8 cellular contexts compared by ENCODE assay signal in genomic region chr17:2023692-2024571, GRCh38. TPM values are rescaled to one million over a fixed set of nuclear protein-coding genes. Genes with fewer than 3 reads are reported as not detected.
DNase-seq lines count a peak whose midpoint lies in the region; ATAC-seq and TF ChIP-seq lines count a peak whose summit lies in the region.

No MANE protein-coding gene starts in this region.

- ATAC-seq in WTC11 = peak; percentile 69
- no peak for ATAC-seq in HG02884 (IDR thresholded peaks at IDR 0.05; ENCODE audit: unreplicated experiment)
- no peak for ATAC-seq in GM21526 (IDR thresholded peaks at IDR 0.05; ENCODE audit: low FRiP score, unreplicated experiment)

- H3K27ac Mint-ChIP-seq in IgD-negative memory B cell = no peak overlapping the region
- H3K27ac Mint-ChIP-seq in WTC11 = no peak overlapping the region
- H3K27ac Mint-ChIP-seq in endodermal cell = no peak overlapping the region

- CTCF ChIA-PET in BJ (lab: Yijun Ruan, JAX) = interaction anchor here (0.9 to 4.8 kb wide), 12 partner anchors 8 to 309 kb away, joined by 3 to 123 read pairs (median 4); partner anchors contain the start of gene OVCA2
- CTCF ChIA-PET in WTC11 (lab: Charles Lee) = interaction anchor here (0.6 to 6.3 kb wide), 19 partner anchors 10 to 359 kb away, joined by 3 to 47 read pairs (median 4); no protein-coding TSS in a partner anchor

- POLR2A ChIA-PET in BJ (lab: Charles Lee) = no interaction called here
- POLR2A ChIA-PET in WTC11 (lab: Charles Lee) = interaction anchor here (1.3 kb wide), 1 partner anchor 92 kb away, joined by 3 read pairs; no protein-coding TSS in a partner anchor

- intact Hi-C loops in vagina (cut with DNase I) = no loop called here

- WGBS in endodermal cell (ENCODE audit: insufficient coverage in 1 of 2, insufficient read length in 1 of 2), 2 experiments = 1 to 2% methylated on average over 26 to 85 of the region's 85 CpGs

- H3K27me3 ChIP-seq in BJ (ENCODE audit: control insufficient read depth, insufficient read depth, low read length) = peaks cover 22% of the 10 kb centered on the region
- H3K27me3 ChIP-seq in endodermal cell (ENCODE audit: control insufficient read depth, insufficient read depth, low read length, poor library complexity, severe bottlenecking) = peaks cover 12% of the 10 kb centered on the region
- peaks cover 8% of the 10 kb centered on the region for H3K27me3 ChIP-seq in muscle layer of duodenum (ENCODE audit: low read depth, low read length)
- no peaks in the 10 kb centered on the region for H3K27me3 ChIP-seq in vagina

- DNase-seq in BJ (ENCODE audit: low read depth) = no peak
- DNase-seq in WTC11 (ENCODE audit: low spot score) = peak; percentile 86
- DNase-seq in endodermal cell = peak; percentile 97
- DNase-seq in vagina (ENCODE audit: extremely low spot score in 2 of 2) = no peak

- H3K9ac ChIP-seq in endodermal cell (ENCODE audit: extremely low read depth, low read length, poor library complexity, severe bottlenecking) = peak overlapping the region; percentile 75

- H3K4me3 ChIP-seq in BJ (ENCODE audit: low read depth, low read length) (peak overlapping the region; percentile 14), endodermal cell (ENCODE audit: low read length) (peak overlapping the region; percentile 86), muscle layer of duodenum (ENCODE audit: low read depth in 1 of 2, low read length in 2 of 2) (peak overlapping the region; percentile 30 to 73), vagina (peak overlapping the region; percentile 60 to 64)

- no peak for TF ChIP-seq CTCF in BJ (IDR thresholded peaks at IDR 0.05; ENCODE audit: insufficient read depth, low read depth, low read length)
- no peak for TF ChIP-seq CTCF in WTC11 (IDR thresholded peaks at IDR 0.05)
- peak; percentile 13 for TF ChIP-seq CTCF in endodermal cell (conservative IDR thresholded peaks at IDR 0.05)
- no peak for TF ChIP-seq CTCF in vagina (IDR thresholded peaks at IDR 0.05)

- H3K27ac ChIP-seq in endodermal cell (ENCODE audit: low read depth, low read length) (no peak overlapping the region), muscle layer of duodenum (ENCODE audit: low read length) (no peak overlapping the region), vagina (peak overlapping the region; percentile 58)

- peak overlapping the region in 3 of 4 donors; percentile 68 to 94 (median 70) for H3K4me3 Mint-ChIP-seq in IgD-negative memory B cell
- H3K4me3 Mint-ChIP-seq in WTC11 = peak overlapping the region; percentile 69
- H3K4me3 Mint-ChIP-seq in endodermal cell = peak overlapping the region; percentile 72

- H3K36me3 ChIP-seq in BJ (ENCODE audit: control insufficient read depth, insufficient read depth, low read length) = no peaks in the 10 kb centered on the region
- peaks cover 10% of the 10 kb centered on the region for H3K36me3 ChIP-seq in endodermal cell (ENCODE audit: control insufficient read depth, insufficient read depth, low read length)
- no peaks in the 10 kb centered on the region for H3K36me3 ChIP-seq in muscle layer of duodenum (ENCODE audit: control insufficient read depth in 1 of 2, insufficient read depth in 2 of 2, low read length in 2 of 2)
- no peaks in the 10 kb centered on the region for H3K36me3 ChIP-seq in vagina

- H3K9me3 Mint-ChIP-seq in IgD-negative memory B cell (no peaks in the 10 kb centered on the region), WTC11 (no peaks in the 10 kb centered on the region), endodermal cell (peaks cover 4% of the 10 kb centered on the region)

- peaks cover 4 to 18% (median 13%) of the 10 kb centered on the region in 3 donors for H3K4me1 Mint-ChIP-seq in IgD-negative memory B cell
- peaks cover 3% of the 10 kb centered on the region; the same call in 1 of the 2 replicates for H3K4me1 Mint-ChIP-seq in WTC11
- H3K4me1 Mint-ChIP-seq in endodermal cell = peaks cover 22% of the 10 kb centered on the region

- H3K36me3 Mint-ChIP-seq in IgD-negative memory B cell = no peaks in the 10 kb centered on the region
- peaks cover 3% of the 10 kb centered on the region; the same call in 1 of the 2 replicates for H3K36me3 Mint-ChIP-seq in WTC11
- no peaks in the 10 kb centered on the region for H3K36me3 Mint-ChIP-seq in endodermal cell (ENCODE audit: low read depth)

- TF ChIP-seq POLR2A in vagina (IDR thresholded peaks at IDR 0.05) = no peak

- no peaks in the 10 kb centered on the region for H3K4me1 ChIP-seq in endodermal cell (ENCODE audit: control insufficient read depth, insufficient read depth, low read length)
- H3K4me1 ChIP-seq in muscle layer of duodenum (ENCODE audit: control insufficient read depth in 1 of 2, insufficient read depth in 2 of 2, low read length in 2 of 2) = peaks cover 0 to 25% of the 10 kb centered on the region in 2 donors
- peaks cover 33% of the 10 kb centered on the region for H3K4me1 ChIP-seq in vagina

- H3K27me3 Mint-ChIP-seq in IgD-negative memory B cell (peaks cover 41% of the 10 kb centered on the region), WTC11 (ENCODE audit: low read depth) (peaks cover 94% of the 10 kb centered on the region), endodermal cell (ENCODE audit: insufficient read depth) (peaks cover 85% of the 10 kb centered on the region)

- H3K9me3 ChIP-seq in endodermal cell (ENCODE audit: control insufficient read depth, low read length) (no peaks in the 10 kb centered on the region), muscle layer of duodenum (ENCODE audit: control insufficient read depth in 1 of 2, low read length in 2 of 2) (no peaks in the 10 kb centered on the region), vagina (no peaks in the 10 kb centered on the region)

TF ChIP-seq in WTC11, 78 proteins besides CTCF, POLR2A, EP300 and RAD21:
- TF ChIP-seq RELA (CRISPR knock-in tag; IDR thresholded peaks at IDR 0.05; ENCODE audit: borderline replicate concordance) (no peak), ZBTB21 (CRISPR knock-in tag; IDR thresholded peaks at IDR 0.05; ENCODE audit: borderline replicate concordance) (no peak), TEAD4 (CRISPR knock-in tag; IDR thresholded peaks at IDR 0.05) (no peak), USF1 (CRISPR knock-in tag; IDR thresholded peaks at IDR 0.05) (no peak; the same call in 1 of the 2 replicates), ZNF423 (CRISPR knock-in tag; IDR thresholded peaks at IDR 0.05) (peak; percentile 80), MAX (CRISPR knock-in tag; IDR thresholded peaks at IDR 0.05) (peak; percentile 35; the same call in 1 of the 2 replicates), IRF2 (CRISPR knock-in tag; IDR thresholded peaks at IDR 0.05; ENCODE audit: borderline replicate concordance, low read depth) (no peak)

RNA-seq across cellular contexts. Expression of gene RTN4RL1, which starts 1.2 kb away (rescaled TPM):
- polyA plus RNA-seq in BJ (2011; rRNA removed) (0.16 and 0.32 TPM in 2 replicates), IgD-negative memory B cell (0.44 TPM)
- 0.05 TPM in 2 replicates for polyA minus RNA-seq in BJ (2011; rRNA and poly(A)+ RNA removed)
- total RNA-seq in WTC11 (2021) (0.27 to 0.72 TPM (median 0.37 TPM) in 3 replicates), endodermal cell (10 to 100 TPM; 18.2 to 19.6 TPM), vagina (3.7 TPM)
- 5.4 TPM for polyA plus RNA-seq in endodermal cell (2013, experiment 1 of 2)
- 7.7 TPM for polyA plus RNA-seq in endodermal cell (2013, experiment 2 of 2)

RNA-seq across cellular contexts. Expression of gene DPH1, which starts 6.0 kb away (rescaled TPM):
- polyA plus RNA-seq in BJ (2011; rRNA removed) (36.1 and 54.6 TPM in 2 replicates), IgD-negative memory B cell (34.4 TPM)
- polyA minus RNA-seq in BJ (2011; rRNA and poly(A)+ RNA removed) = 41.5 and 59.5 TPM in 2 replicates
- total RNA-seq in WTC11 (2021) (29.5 to 43.2 TPM (median 33.0 TPM) in 3 replicates), endodermal cell (10 to 100 TPM; 31.1 to 48.3 TPM), vagina (43.0 TPM)
- polyA plus RNA-seq in endodermal cell (2013, experiment 1 of 2) = 34.4 TPM
- polyA plus RNA-seq in endodermal cell (2013, experiment 2 of 2) = 26.5 TPM

RNA-seq across cellular contexts. Expression of gene OVCA2, which starts 17.9 kb away (rescaled TPM):
- polyA plus RNA-seq in BJ (2011; rRNA removed) (42.0 and 56.7 TPM in 2 replicates), IgD-negative memory B cell (62.5 TPM)
- 12.0 and 19.1 TPM in 2 replicates for polyA minus RNA-seq in BJ (2011; rRNA and poly(A)+ RNA removed)
- total RNA-seq in WTC11 (2021) (18.4 to 23.5 TPM (median 20.5 TPM) in 3 replicates), endodermal cell (10 to 100 TPM; 19.8 to 27.5 TPM), vagina (24.3 TPM)
- polyA plus RNA-seq in endodermal cell (2013, experiment 1 of 2) = 24.3 TPM
- 24.8 TPM for polyA plus RNA-seq in endodermal cell (2013, experiment 2 of 2)

RNA-seq across cellular contexts. Expression of gene HIC1, which starts 31.0 kb away (rescaled TPM):
- 14.8 and 15.1 TPM in 2 replicates for polyA plus RNA-seq in BJ (2011; rRNA removed)
- 10.3 and 11.1 TPM in 2 replicates for polyA minus RNA-seq in BJ (2011; rRNA and poly(A)+ RNA removed)
- 0.88 TPM for polyA plus RNA-seq in IgD-negative memory B cell
- total RNA-seq in WTC11 (2021) = 0.37 to 0.46 TPM (median 0.39 TPM) in 3 replicates
- under 1 TPM; 0.13 to 0.57 TPM for total RNA-seq in endodermal cell
- 0.64 TPM for polyA plus RNA-seq in endodermal cell (2013, experiment 1 of 2)
- 0.21 TPM for polyA plus RNA-seq in endodermal cell (2013, experiment 2 of 2)
- 33.1 TPM for total RNA-seq in vagina

Comparison
In these comparisons a context has a peak if more than half of its experiments do, and no peak if none do; other contexts are left out.
1. DNase-seq: peak in WTC11 (single experiment) and endodermal cell (single experiment); none in BJ (single experiment) and vagina (0 of 2).
2. H3K4me3 ChIP-seq: peak in every context shown above with its lines; median percentile 86 in endodermal cell; 62 in vagina; 52 in muscle layer of duodenum; 14 in BJ.
3. Peak in every context shown above with its lines, with median percentiles within 50 percentile points of each other: H3K4me3 Mint-ChIP-seq.